ENCODE assay signal across 25 cellular contexts in genomic region chr7:22477262-22477661, GRCh38. TPM values are rescaled to one million over a fixed set of nuclear protein-coding genes. Genes with fewer than 3 reads are reported as not detected.
DNase-seq lines count a peak whose midpoint lies in the region; ATAC-seq, FAIRE-seq and TF ChIP-seq lines count a peak whose summit lies in the region.
"Had no signal": no experiment of that assay in that cellular context is flagged by ENCODE, and none has a peak within 500 bp of the region (broad histone marks: within the 10 kb centered on the region; RNA-seq: fewer than 3 reads in every experiment).

No MANE protein-coding gene starts in this region.

- no peaks in the 10 kb centered on the region for H3K27me3 Mint-ChIP-seq in endodermal cell (ENCODE audit: insufficient read depth)
- H3K27me3 Mint-ChIP-seq: B cell; CD4-positive, alpha-beta T cell had no signal

- H3K9me3 ChIP-seq in HUES48 (ENCODE audit: control insufficient read depth, insufficient read depth, low read length) (no peaks in the 10 kb centered on the region), endodermal cell (ENCODE audit: control insufficient read depth, low read length) (peaks cover 14% of the 10 kb centered on the region), mesodermal cell (ENCODE audit: control insufficient read depth, low read length) (no peaks in the 10 kb centered on the region), trophoblast cell (ENCODE audit: insufficient read depth, low read depth, low read length) (no peaks in the 10 kb centered on the region), mesenchymal stem cell (ENCODE audit: control insufficient read depth, low read length) (no peaks in the 10 kb centered on the region)
- H3K9me3 ChIP-seq: A549, Caco-2 had no signal

- H4K8ac ChIP-seq in trophoblast cell (ENCODE audit: low read depth, low read length), result no peak overlapping the region
- H4K8ac ChIP-seq in mesenchymal stem cell (ENCODE audit: low read length), result no peak overlapping the region

- H3K27me3 ChIP-seq in HUES48 (ENCODE audit: control insufficient read depth, insufficient read depth, low read length), result no peaks in the 10 kb centered on the region
- H3K27me3 ChIP-seq in endodermal cell (ENCODE audit: control insufficient read depth, insufficient read depth, low read length, poor library complexity, severe bottlenecking), result no peaks in the 10 kb centered on the region
- H3K27me3 ChIP-seq in trophoblast cell (ENCODE audit: insufficient read depth, low read length), result no peaks in the 10 kb centered on the region
- peaks cover 0 to 25% of the 10 kb centered on the region in 2 experiments for H3K27me3 ChIP-seq in mesenchymal stem cell (ENCODE audit: control insufficient read depth in 1 of 2, insufficient read depth in 1 of 2, low read length in 2 of 2)
- H3K27me3 ChIP-seq: BLaER1 treated with 17β-estradiol and CSF1 and Interleukin-3, amounts not matched to agents 10 nM and 100 nM had no signal

- DNase-seq in endodermal cell (no peak), trophoblast cell (no peak), GM12892 (ENCODE audit: insufficient read length) (no peak), mesenchymal stem cell (no peak), NCI-H526 treated with DMSO at 0.1 percent for 48 hours (lab: John Stamatoyannopoulos, UW) (no peak)
- DNase-seq: AML-193; Caco-2; Calu3; CD4-positive, alpha-beta T cell; CD8-positive, alpha-beta T cell; DND-41; EL; GDM1 had no signal

- no peak overlapping the region for H2BK15ac ChIP-seq in mesenchymal stem cell (ENCODE audit: low read depth, poor library complexity, severe bottlenecking)

- H2AFZ ChIP-seq in trophoblast cell (ENCODE audit: insufficient read depth, low read length, poor library complexity) (no peak overlapping the region), mesenchymal stem cell (ENCODE audit: low read depth, low read length) (no peak overlapping the region)

- H3K36me3 Mint-ChIP-seq in endodermal cell (ENCODE audit: low read depth), result peaks cover 38% of the 10 kb centered on the region
- H3K36me3 Mint-ChIP-seq: CD8-positive, alpha-beta T cell had no signal

- 92 to 96% methylated on average over 4 of the region's 4 CpGs for WGBS in endodermal cell (ENCODE audit: insufficient coverage in 1 of 2, insufficient read length in 1 of 2), 2 experiments
- 86 to 100% methylated on average over 1 to 4 of the region's 4 CpGs for WGBS in mesodermal cell (ENCODE audit: insufficient coverage in 2 of 2), 2 experiments
- WGBS in trophoblast cell (ENCODE audit: extremely low coverage, insufficient coverage, insufficient read length), result no CpG with 5 or more reads among the region's 4 CpGs
- no CpG with 5 or more reads among the region's 4 CpGs for WGBS in mesenchymal stem cell

- H3K9ac ChIP-seq in HUES48 (ENCODE audit: low read depth, low read length), result no peak overlapping the region
- H3K9ac ChIP-seq in endodermal cell (ENCODE audit: extremely low read depth, low read length, poor library complexity, severe bottlenecking), result peak overlapping the region; percentile 34
- no peak overlapping the region for H3K9ac ChIP-seq in trophoblast cell (ENCODE audit: low read length)
- H3K9ac ChIP-seq in mesenchymal stem cell (ENCODE audit: low read length), result no peak overlapping the region
- H3K9ac ChIP-seq: BLaER1 treated with 17β-estradiol and CSF1 and Interleukin-3, amounts not matched to agents 10 nM and 100 nM had no signal

- peak overlapping the region; percentile 72 for H2BK120ac ChIP-seq in trophoblast cell (ENCODE audit: insufficient read depth, low read length, poor library complexity)
- H2BK120ac ChIP-seq in mesenchymal stem cell (ENCODE audit: low read depth, low read length), result no peak overlapping the region

- H3K4me3 ChIP-seq in HUES48 (ENCODE audit: low read depth, low read length) (no peak overlapping the region), endodermal cell (ENCODE audit: low read length) (peak overlapping the region; percentile 21), mesodermal cell (ENCODE audit: extremely low read depth, insufficient read depth, low read length, poor library complexity, severe bottlenecking) (no peak overlapping the region), trophoblast cell (ENCODE audit: low read depth, low read length) (no peak overlapping the region), mesenchymal stem cell (ENCODE audit: insufficient read depth in 1 of 2, low read depth in 1 of 2, low read length in 2 of 2) (no peak overlapping the region)
- H3K4me3 ChIP-seq: A549; BLaER1 treated with 17β-estradiol and CSF1 and Interleukin-3, amounts not matched to agents 10 nM and 100 nM; GM12878 had no signal

- no peak overlapping the region for H3K4me2 ChIP-seq in trophoblast cell (ENCODE audit: low read length)
- H3K4me2 ChIP-seq in mesenchymal stem cell (ENCODE audit: low read length, poor library complexity, severe bottlenecking), result no peak overlapping the region
- H3K4me2 ChIP-seq: A549; BLaER1 treated with 17β-estradiol and CSF1 and Interleukin-3, amounts not matched to agents 10 nM and 100 nM had no signal

- H3K4me1 ChIP-seq in HUES48 (ENCODE audit: control insufficient read depth, insufficient read depth, low read length), result no peaks in the 10 kb centered on the region
- H3K4me1 ChIP-seq in endodermal cell (ENCODE audit: control insufficient read depth, insufficient read depth, low read length), result peaks cover 16% of the 10 kb centered on the region
- H3K4me1 ChIP-seq in mesodermal cell (ENCODE audit: control insufficient read depth, insufficient read depth, low read length, poor library complexity, severe bottlenecking), result peaks cover 10% of the 10 kb centered on the region
- peaks cover 6 to 21% of the 10 kb centered on the region in 2 experiments for H3K4me1 ChIP-seq in trophoblast cell (ENCODE audit: control insufficient read depth in 1 of 2, insufficient read depth in 2 of 2, low read length in 2 of 2)
- H3K4me1 ChIP-seq in mesenchymal stem cell (ENCODE audit: control insufficient read depth, insufficient read depth, low read depth, low read length), result no peaks in the 10 kb centered on the region
- H3K4me1 ChIP-seq: A549, Caco-2 had no signal

- H3K14ac ChIP-seq in trophoblast cell (ENCODE audit: low read length) (peak overlapping the region; percentile 46), mesenchymal stem cell (ENCODE audit: low read length in 2 of 2) (no peak overlapping the region)

- no peak for ATAC-seq in HG03521 (IDR thresholded peaks at IDR 0.05; ENCODE audit: unreplicated experiment)
- ATAC-seq: A549; CD8-positive, alpha-beta T cell; GM12878 had no signal

- no peak overlapping the region for H3K4ac ChIP-seq in trophoblast cell (ENCODE audit: low read depth, low read length)
- no peak overlapping the region for H3K4ac ChIP-seq in mesenchymal stem cell (ENCODE audit: low read depth in 1 of 2, low read length in 2 of 2)

- TF ChIP-seq CTCF in endodermal cell (conservative IDR thresholded peaks at IDR 0.05), result no peak

- TF ChIP-seq POLR2A in GM12892 (IDR thresholded peaks at IDR 0.05; ENCODE audit: low read depth, low read length), result no peak

- H3K79me1 ChIP-seq in trophoblast cell (ENCODE audit: low read length) (peaks cover 23% of the 10 kb centered on the region), mesenchymal stem cell (replicated peaks; ENCODE audit: low read length, poor library complexity, severe bottlenecking) (no peaks in the 10 kb centered on the region)

- H3K18ac ChIP-seq in trophoblast cell (ENCODE audit: low read length) (no peak overlapping the region), mesenchymal stem cell (ENCODE audit: low read depth in 1 of 2, low read length in 2 of 2) (no peak overlapping the region)

- H3K27ac ChIP-seq in HUES48 (ENCODE audit: low read depth, low read length) (peak overlapping the region; percentile 55), endodermal cell (ENCODE audit: low read depth, low read length) (no peak overlapping the region), mesodermal cell (ENCODE audit: low read depth, low read length, severe bottlenecking) (peak overlapping the region; percentile 77), trophoblast cell (ENCODE audit: low read depth, low read length) (peak overlapping the region; percentile 88), mesenchymal stem cell (ENCODE audit: low read length, poor library complexity, severe bottlenecking) (no peak overlapping the region)
- H3K27ac ChIP-seq: 22Rv1, A549, C4-2B had no signal

- H3K36me3 ChIP-seq in HUES48 (ENCODE audit: control insufficient read depth, insufficient read depth, low read length) (no peaks in the 10 kb centered on the region), endodermal cell (ENCODE audit: control insufficient read depth, insufficient read depth, low read length) (peaks cover 21% of the 10 kb centered on the region), mesodermal cell (ENCODE audit: control insufficient read depth, insufficient read depth, low read length) (no peaks in the 10 kb centered on the region), trophoblast cell (ENCODE audit: control insufficient read depth in 1 of 2, insufficient read depth in 2 of 2, low read length in 2 of 2) (no peaks in the 10 kb centered on the region), mesenchymal stem cell (ENCODE audit: control insufficient read depth in 1 of 2, insufficient read depth in 2 of 2, low read depth in 1 of 2, low read length in 2 of 2) (peaks cover 0 to 9% of the 10 kb centered on the region in 2 experiments)
- H3K36me3 ChIP-seq: BLaER1 treated with 17β-estradiol and CSF1 and Interleukin-3, amounts not matched to agents 10 nM and 100 nM had no signal

- H4K91ac ChIP-seq in trophoblast cell (ENCODE audit: low read depth, low read length) (peak overlapping the region; percentile 88), mesenchymal stem cell (ENCODE audit: low read length) (no peak overlapping the region)

- H2AK5ac ChIP-seq in trophoblast cell (ENCODE audit: low read length), result no peak overlapping the region
- H2AK5ac ChIP-seq in mesenchymal stem cell (ENCODE audit: low read length, severe bottlenecking), result no peak overlapping the region

- H3K23ac ChIP-seq in trophoblast cell (ENCODE audit: low read length) (no peak overlapping the region), mesenchymal stem cell (ENCODE audit: low read length in 2 of 2) (no peak overlapping the region)

- H3K9me3 Mint-ChIP-seq in endodermal cell, result no peaks in the 10 kb centered on the region
- H3K9me3 Mint-ChIP-seq: CD4-positive, alpha-beta T cell; CD8-positive, alpha-beta T cell had no signal

- no peak for FAIRE-seq in GM12892 (lab: Jason Lieb, UNC)
- FAIRE-seq: A549, D721Med, GM12878, GM19239 had no signal

- peak overlapping the region; percentile 86 for H2BK12ac ChIP-seq in trophoblast cell (ENCODE audit: low read length)
- H2BK12ac ChIP-seq in mesenchymal stem cell (ENCODE audit: low read length in 2 of 2), result no peak overlapping the region

- peak overlapping the region; percentile 71 for H3K27ac Mint-ChIP-seq in endodermal cell
- H3K27ac Mint-ChIP-seq: B cell; CD4-positive, alpha-beta T cell; CD8-positive, alpha-beta T cell had no signal

- H3K4me1 Mint-ChIP-seq in endodermal cell, result peaks cover 33% of the 10 kb centered on the region

- H3K4me3 Mint-ChIP-seq in endodermal cell, result no peak overlapping the region
- H3K4me3 Mint-ChIP-seq: B cell; CD4-positive, alpha-beta T cell; CD8-positive, alpha-beta T cell had no signal

- H3K79me2 ChIP-seq in trophoblast cell (ENCODE audit: control insufficient read depth, insufficient read depth, low read length, poor library complexity), result peaks cover 1% of the 10 kb centered on the region

- H2BK5ac ChIP-seq in trophoblast cell (ENCODE audit: low read depth, low read length, poor library complexity) (no peak overlapping the region), mesenchymal stem cell (ENCODE audit: low read depth, low read length, poor library complexity, severe bottlenecking) (no peak overlapping the region)

- H4K12ac ChIP-seq in trophoblast cell (ENCODE audit: low read depth, low read length), result no peak overlapping the region

RNA-seq across cellular contexts. Expression of gene STEAP1B, which starts 22.7 kb away (rescaled TPM):
- 10 to 100 TPM; 30.5 to 54.2 TPM for total RNA-seq in endodermal cell
- polyA plus RNA-seq in endodermal cell (2013, experiment 1 of 2), result 4.3 TPM
- polyA plus RNA-seq in endodermal cell (2013, experiment 2 of 2), result 5.1 TPM
- polyA plus RNA-seq in mesodermal cell (2013, experiment 1 of 2), result 2.8 TPM
- 2.7 TPM for polyA plus RNA-seq in mesodermal cell (2013, experiment 2 of 2)
- 3.9 and 4.2 TPM in 2 replicates for polyA plus RNA-seq in trophoblast cell (2013)
- 0.53 TPM for polyA plus RNA-seq in GM12892 (2012; ENCODE audit: missing spikeins)
- 1.3 TPM for polyA plus RNA-seq in mesenchymal stem cell (2013, experiment 1 of 2)
- 1.4 TPM for polyA plus RNA-seq in mesenchymal stem cell (2013, experiment 2 of 2)
- total RNA-seq: A172; CD4-positive, alpha-beta T cell; CD8-positive, alpha-beta T cell; GM12878 had no signal

Comparison
In these comparisons a context has a peak if more than half of its experiments do, and no peak if none do; other contexts are left out.
1. H3K27ac ChIP-seq: peak in HUES48 (single experiment), mesodermal cell (single experiment) and trophoblast cell (single experiment); none in endodermal cell (single experiment) and mesenchymal stem cell (single experiment).